Comparison of ENCODE assay signal across 9 cellular contexts in the genomic region with DNA sequence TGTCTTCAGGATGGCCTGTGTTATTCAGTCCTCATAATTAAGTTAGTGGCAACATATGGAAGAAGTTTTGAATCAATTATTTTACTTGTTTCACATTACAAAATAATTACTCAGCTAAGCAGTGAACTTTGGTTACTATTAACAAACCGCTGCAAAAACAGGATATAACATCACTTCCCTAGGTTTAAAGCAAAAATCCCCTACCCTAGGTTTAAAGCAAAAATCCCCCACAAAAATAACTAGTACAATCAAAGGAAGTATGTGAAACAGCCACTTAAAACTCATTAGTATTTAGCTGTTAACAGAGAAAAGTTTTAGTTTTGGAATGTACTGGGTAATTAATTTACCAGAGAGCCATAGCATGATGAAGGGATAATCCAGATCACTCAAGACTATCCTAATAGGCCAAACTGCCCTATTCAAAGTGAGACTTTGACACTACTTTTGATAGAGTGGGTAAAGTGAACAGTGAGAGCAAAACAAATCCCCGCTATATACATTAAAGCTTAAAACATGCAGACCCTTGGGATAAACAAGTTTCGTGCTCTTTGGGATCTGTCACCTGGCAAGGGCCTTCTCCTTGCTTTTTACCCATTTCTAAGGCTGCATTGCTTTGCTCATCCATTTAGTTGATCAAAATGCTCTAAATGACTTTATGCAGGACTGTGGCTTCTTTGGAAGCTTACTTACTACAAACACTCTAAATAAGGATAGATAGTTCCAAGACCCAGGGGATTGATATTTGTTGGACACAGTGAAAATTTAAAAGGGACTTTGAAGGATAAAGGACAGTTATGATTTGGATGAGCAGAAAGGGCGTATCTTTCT. TPM values are rescaled to one million over a fixed set of nuclear protein-coding genes. Genes with fewer than 3 reads are reported as not detected.
DNase-seq lines count a peak whose midpoint lies in the region; ATAC-seq lines count a peak whose summit lies in the region.
"Had no signal": no experiment of that assay in that cellular context is flagged by ENCODE, and none has a peak within 500 bp of the region (broad histone marks: within the 10 kb centered on the region; RNA-seq: fewer than 3 reads in every experiment).

No MANE protein-coding gene starts in this region.

- ATAC-seq in GM19395 (IDR thresholded peaks at IDR 0.05; ENCODE audit: unreplicated experiment) (peak; percentile 84), HG03432 (IDR thresholded peaks at IDR 0.05; ENCODE audit: unreplicated experiment) (peak; percentile 88), GM21423 (IDR thresholded peaks at IDR 0.05; ENCODE audit: unreplicated experiment) (no peak)
- peak; percentile 97 for ATAC-seq in effector memory CD8-positive, alpha-beta T cell (replicated peaks)

- peak overlapping the region; percentile 54 to 82 (median 74) for H3K4me3 Mint-ChIP-seq in CD4-positive, alpha-beta memory T cell
- H3K4me3 Mint-ChIP-seq in effector memory CD8-positive, alpha-beta T cell, result peak overlapping the region; percentile 13 to 56

- peaks cover 1 to 4% of the 10 kb centered on the region in 2 donors for H3K36me3 Mint-ChIP-seq in CD4-positive, alpha-beta memory T cell
- no peaks in the 10 kb centered on the region for H3K36me3 Mint-ChIP-seq in effector memory CD8-positive, alpha-beta T cell (ENCODE audit: insufficient read depth)

- peaks cover 0 to 4% (median 2%) of the 10 kb centered on the region in 8 donors for H3K9me3 Mint-ChIP-seq in CD4-positive, alpha-beta memory T cell
- no peaks in the 10 kb centered on the region for H3K9me3 Mint-ChIP-seq in effector memory CD8-positive, alpha-beta T cell

- no peaks in the 10 kb centered on the region for H3K9me3 ChIP-seq in CD4-positive, alpha-beta memory T cell (ENCODE audit: control insufficient read depth in 1 of 2, low read length in 2 of 2)

- intact Hi-C loops in CD4-positive, alpha-beta memory T cell (cut with micrococcal nuclease), result loop anchor here (1.0 to 2.0 kb wide), 4 partner anchors 25 to 53 kb away; a partner anchor contains a TSS

- peak in 4 of 5 donors; percentile 71 to 81 (median 75) for DNase-seq in CD4-positive, alpha-beta memory T cell
- peak in 1 of 3 experiments; percentile 2 for DNase-seq in effector memory CD8-positive, alpha-beta T cell
- DNase-seq in activated gamma-delta T cell treated with Interleukin-2 at 50 U/mL for 16 hours (no peak), DMS 273 (lab: John Stamatoyannopoulos, UW; ENCODE audit: unreplicated experiment) (no peak), DMS79 treated with DMSO at 0.1 percent for 48 hours (lab: John Stamatoyannopoulos, UW) (no peak)

- peak overlapping the region; percentile 95 for H3K27ac ChIP-seq in CD4-positive, alpha-beta memory T cell (ENCODE audit: low read depth, low read length)

- H3K4me1 Mint-ChIP-seq in CD4-positive, alpha-beta memory T cell, result peaks cover 27 to 70% (median 47%) of the 10 kb centered on the region in 4 donors
- peaks cover 11 to 28% of the 10 kb centered on the region in 2 donors for H3K4me1 Mint-ChIP-seq in effector memory CD8-positive, alpha-beta T cell (ENCODE audit: low read depth in 2 of 2)

- H3K36me3 ChIP-seq in CD4-positive, alpha-beta memory T cell (ENCODE audit: insufficient read depth, low read length), result no peaks in the 10 kb centered on the region

- H3K4me1 ChIP-seq in CD4-positive, alpha-beta memory T cell (ENCODE audit: insufficient read depth, low read length), result peaks cover 68% of the 10 kb centered on the region

- no peaks in the 10 kb centered on the region for H3K27me3 ChIP-seq in CD4-positive, alpha-beta memory T cell (ENCODE audit: insufficient read depth, low read length)

- peak overlapping the region; percentile 96 to 99 (median 97) for H3K27ac Mint-ChIP-seq in CD4-positive, alpha-beta memory T cell
- peak overlapping the region; percentile 91 to 97 for H3K27ac Mint-ChIP-seq in effector memory CD8-positive, alpha-beta T cell

- CTCF ChIA-PET in CD4-positive, alpha-beta memory T cell (lab: Charles Lee; ENCODE audit: partially characterized antibody), result interaction anchor here (1.1 to 2.0 kb wide), 11 partner anchors 11 to 162 kb away, joined by 3 to 12 read pairs (median 4); a partner anchor contains a TSS

- H3K27me3 Mint-ChIP-seq in CD4-positive, alpha-beta memory T cell, result no peaks in the 10 kb centered on the region
- no peaks in the 10 kb centered on the region for H3K27me3 Mint-ChIP-seq in effector memory CD8-positive, alpha-beta T cell

- POLR2A ChIA-PET in CD4-positive, alpha-beta memory T cell (lab: Charles Lee; ENCODE audit: partially characterized antibody), result interaction anchor here (0.6 to 6.8 kb wide), 29 partner anchors 9 to 553 kb away, joined by 3 to 161 read pairs (median 6); a partner anchor contains a TSS

- H3K4me3 ChIP-seq in CD4-positive, alpha-beta memory T cell (ENCODE audit: low read length in 2 of 2), result peak overlapping the region in 1 of 2 donors; percentile 28

RNA-seq across cellular contexts. Expression of a gene that starts 36.4 kb away (rescaled TPM):
- total RNA-seq in CD4-positive, alpha-beta memory T cell, result 10 to 100 TPM; 89.0 to 89.6 TPM
- 1 to 10 TPM; 8.4 to 9.7 TPM for polyA plus RNA-seq in CD4-positive, alpha-beta memory T cell
- total RNA-seq: M059J had no signal

Comparison
In these comparisons a context has a peak if more than half of its experiments do, and no peak if none do; other contexts are left out.
1. DNase-seq: peak in CD4-positive, alpha-beta memory T cell (4 of 5); none in activated gamma-delta T cell treated with Interleukin-2 at 50 U/mL for 16 hours (single experiment), DMS 273 (single experiment) and DMS79 treated with DMSO at 0.1 percent for 48 hours (single experiment).